ENCODE assay signal across 1 cellular context in the genomic region with DNA sequence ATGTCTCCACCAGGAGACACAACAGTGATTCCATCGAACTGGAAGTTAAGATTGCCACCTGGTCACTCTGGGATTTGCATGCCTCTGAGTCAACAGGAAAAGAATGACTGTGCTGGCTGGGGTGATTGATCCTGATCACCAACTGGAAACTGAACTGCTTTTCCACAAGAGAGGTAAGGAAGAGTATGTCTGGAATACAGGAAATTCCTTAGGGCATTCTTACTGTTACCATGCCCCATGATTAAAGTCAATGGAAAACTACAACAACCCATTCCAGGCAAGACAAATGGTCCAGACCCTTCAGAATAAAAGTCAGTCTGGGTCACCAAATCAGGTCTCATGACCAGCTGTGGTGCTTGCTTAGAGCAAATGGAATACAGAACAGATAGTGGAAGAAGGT.
A peak's percentile ranks its signal among the peaks of the same experiment; 100 is the strongest.
TF ChIP-seq lines count a peak whose summit lies in the region.

No MANE protein-coding gene starts in this region.

TF ChIP-seq in endothelial cell of umbilical vein, 7 proteins besides CTCF, POLR2A, EP300 and RAD21:
- peak; percentile 68 for TF ChIP-seq POLR2AphosphoS5 (IDR thresholded peaks at IDR 0.05; ENCODE audit: insufficient read depth, low read depth, low read length)
- peak; percentile 91 for TF ChIP-seq FOS (IDR thresholded peaks at IDR 0.05; ENCODE audit: borderline replicate concordance, insufficient read depth, low read length)
- no peak for TF ChIP-seq EZH2 (IDR thresholded peaks at IDR 0.05; ENCODE audit: borderline replicate concordance, low read depth, low read length, severe bottlenecking)
- no peak for TF ChIP-seq MYC (IDR thresholded peaks at IDR 0.05; ENCODE audit: low read depth, low read length)
- TF ChIP-seq GATA2 (IDR thresholded peaks at IDR 0.05; ENCODE audit: insufficient read depth, insufficient read length, low read depth, low read length): peak; percentile 79
- TF ChIP-seq, protein P1, sequence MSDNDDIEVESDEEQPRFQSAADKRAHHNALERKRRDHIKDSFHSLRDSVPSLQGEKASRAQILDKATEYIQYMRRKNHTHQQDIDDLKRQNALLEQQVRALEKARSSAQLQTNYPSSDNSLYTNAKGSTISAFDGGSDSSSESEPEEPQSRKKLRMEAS (IDR thresholded peaks at IDR 0.05; ENCODE audit: insufficient read depth, insufficient read length): no peak
- TF ChIP-seq JUN (IDR thresholded peaks at IDR 0.05; ENCODE audit: borderline replicate concordance, insufficient read depth, insufficient read length, low read depth): peak; percentile 90
